16 cellular contexts compared by ENCODE assay signal in genomic region chr1:170221031-170221430, GRCh38.
DNase-seq lines count a peak whose midpoint lies in the region; ATAC-seq and TF ChIP-seq lines count a peak whose summit lies in the region.
"Had no signal": no experiment of that assay in that cellular context is flagged by ENCODE, and none has a peak within 500 bp of the region (broad histone marks: within the 10 kb centered on the region; RNA-seq: fewer than 3 reads in every experiment).

No MANE protein-coding gene starts in this region.

- H3K4me3 ChIP-seq in GM23248 (no peak overlapping the region), fibroblast of pulmonary artery (replicated peaks; ENCODE audit: low read depth, low read length) (no peak overlapping the region), lung (no peak overlapping the region), testis (no peak overlapping the region)
- H3K4me3 ChIP-seq: HAP-1, prostate gland had no signal

- intact Hi-C loops in testis (cut with DNase I; ENCODE audit: low total_unique reads): no loop called here

- H3K9me3 ChIP-seq in GM23248 (ENCODE audit: low read depth): no peaks in the 10 kb centered on the region
- H3K9me3 ChIP-seq in lung (ENCODE audit: control insufficient read depth in 2 of 2, insufficient read depth in 1 of 2, low read length in 1 of 2): no peaks in the 10 kb centered on the region
- no peaks in the 10 kb centered on the region for H3K9me3 ChIP-seq in testis
- H3K9me3 ChIP-seq: HAP-1, prostate gland had no signal

- H3K27me3 ChIP-seq in GM23248 (replicated peaks; ENCODE audit: insufficient read depth) (no peaks in the 10 kb centered on the region), lung (ENCODE audit: control insufficient read depth, insufficient read depth) (no peaks in the 10 kb centered on the region), testis (no peaks in the 10 kb centered on the region)

- 3 to 11% methylated on average over 2 of the region's 2 CpGs for WGBS in GM23248 (ENCODE audit: low coverage in 1 of 2, low lambda C conversion rate in 2 of 2, missing lambda C conversion rate in 2 of 2), 2 experiments
- WGBS in lung, 2 donors: 71 to 75% methylated on average over 2 of the region's 2 CpGs
- WGBS in testis, 2 donors: 35 to 50% methylated on average over 2 of the region's 2 CpGs

- no peak overlapping the region for H3K27ac Mint-ChIP-seq in stimulated activated effector memory CD8-positive, alpha-beta T cell treated with anti-CD3 and anti-CD28 coated beads, Interleukin-12 subunit alpha, Interleukin-12 subunit beta, amount 100 ng/mL, for 72 hours
- H3K27ac Mint-ChIP-seq: T-helper 2 cell treated with Interferon-gamma antibody and Interleukin-4, amounts not matched to agents 5 μg/mL and 100 μg/mL, for 36 hours had no signal

- in situ Hi-C loops in GM23248 (cut with MboI): no loop called here

- H3K9ac ChIP-seq in GM23248: no peak overlapping the region

- H2AFZ ChIP-seq in GM23248: no peak overlapping the region

- H3K36me3 Mint-ChIP-seq in stimulated activated effector memory CD8-positive, alpha-beta T cell treated with anti-CD3 and anti-CD28 coated beads, Interleukin-12 subunit alpha, Interleukin-12 subunit beta, amount 100 ng/mL, for 72 hours: no peaks in the 10 kb centered on the region

- TF ChIP-seq POLR2A in testis (IDR thresholded peaks at IDR 0.05) (no peak), erythroblast (IDR thresholded peaks at IDR 0.05; ENCODE audit: low read length) (no peak)

- no peak overlapping the region for H3K27ac ChIP-seq in GM23248
- H3K27ac ChIP-seq in lung (ENCODE audit: low read depth in 1 of 2, low read length in 1 of 2): no peak overlapping the region
- H3K27ac ChIP-seq in testis: peak overlapping the region in 1 of 2 donors; percentile 38
- H3K27ac ChIP-seq: prostate gland had no signal

- ATAC-seq in lung (ENCODE audit: insufficient read depth, low FRiP score): peak; percentile 19
- ATAC-seq in GM21786 (IDR thresholded peaks at IDR 0.05; ENCODE audit: unreplicated experiment): no peak
- no peak for ATAC-seq in stimulated activated effector memory CD8-positive, alpha-beta T cell treated with anti-CD3 and anti-CD28 coated beads, Interleukin-12 subunit alpha, Interleukin-12 subunit beta, amount 100 ng/mL, for 72 hours

- H3K4me2 ChIP-seq in GM23248 (ENCODE audit: unreplicated experiment): no peak overlapping the region

- no peaks in the 10 kb centered on the region for H3K79me2 ChIP-seq in GM23248 (ENCODE audit: insufficient read depth)

- no peaks in the 10 kb centered on the region for H3K4me1 Mint-ChIP-seq in stimulated activated effector memory CD8-positive, alpha-beta T cell treated with anti-CD3 and anti-CD28 coated beads, Interleukin-12 subunit alpha, Interleukin-12 subunit beta, amount 100 ng/mL, for 72 hours

- DNase-seq in GM23248: peak; percentile 57
- peak; percentile 65 for DNase-seq in fibroblast of pulmonary artery (ENCODE audit: low read depth)
- no peak for DNase-seq in lung (ENCODE audit: low spot score)
- peak; percentile 66 for DNase-seq in testis
- no peak for DNase-seq in hippocampal formation (lab: John Stamatoyannopoulos, UW)
- DNase-seq in erythroblast (lab: John Stamatoyannopoulos, UW): no peak
- DNase-seq in stimulated activated effector memory CD8-positive, alpha-beta T cell treated with anti-CD3 and anti-CD28 coated beads, Interleukin-12 subunit alpha, Interleukin-12 subunit beta, amount 100 ng/mL, for 72 hours (ENCODE audit: low spot score in 2 of 2): no peak
- DNase-seq: activated CD4-positive, CD25-positive, alpha-beta regulatory T cell treated with anti-CD3 and anti-CD28 coated beads, Interleukin-2, amount 50 U/mL, for 72 hours; anterior cingulate cortex; kidney; NCI-H1417 treated with DMSO at 0.1 percent for 48 hours; NK-92 treated with Interleukin-12 subunit alpha and Interleukin-12 subunit beta, amount 100 ng/mL, for 24 hours had no signal

- no peak overlapping the region for H3K4me3 Mint-ChIP-seq in stimulated activated effector memory CD8-positive, alpha-beta T cell treated with anti-CD3 and anti-CD28 coated beads, Interleukin-12 subunit alpha, Interleukin-12 subunit beta, amount 100 ng/mL, for 72 hours
- H3K4me3 Mint-ChIP-seq: T-helper 2 cell treated with Interferon-gamma antibody and Interleukin-4, amounts not matched to agents 5 μg/mL and 100 μg/mL, for 36 hours had no signal

- H3K9me2 ChIP-seq in GM23248 (ENCODE audit: insufficient read depth): no peaks in the 10 kb centered on the region

- H3F3A ChIP-seq in GM23248 (ENCODE audit: insufficient read depth): no peaks in the 10 kb centered on the region

- no peaks in the 10 kb centered on the region for H4K20me1 ChIP-seq in GM23248 (ENCODE audit: insufficient read depth)

- TF ChIP-seq CTCF in fibroblast of pulmonary artery (IDR thresholded peaks at IDR 0.05; ENCODE audit: low read length, missing control alignments): no peak
- TF ChIP-seq CTCF in lung (IDR thresholded peaks at IDR 0.05; ENCODE audit: control extremely low read depth, extremely low read depth): no peak
- no peak for TF ChIP-seq CTCF in testis (IDR thresholded peaks at IDR 0.05)

- H3K4me1 ChIP-seq in GM23248 (ENCODE audit: insufficient read depth) (no peaks in the 10 kb centered on the region; the same call in 1 of the 2 replicates), lung (ENCODE audit: control insufficient read depth in 2 of 2, insufficient read depth in 2 of 2, low read length in 2 of 2) (peaks cover 0 to 3% of the 10 kb centered on the region in 2 donors), testis (no peaks in the 10 kb centered on the region)
- H3K4me1 ChIP-seq: prostate gland had no signal

- H3K9me3 Mint-ChIP-seq in stimulated activated effector memory CD8-positive, alpha-beta T cell treated with anti-CD3 and anti-CD28 coated beads, Interleukin-12 subunit alpha, Interleukin-12 subunit beta, amount 100 ng/mL, for 72 hours: no peaks in the 10 kb centered on the region
- H3K9me3 Mint-ChIP-seq: T-helper 2 cell treated with Interferon-gamma antibody and Interleukin-4, amounts not matched to agents 5 μg/mL and 100 μg/mL, for 36 hours had no signal

- H3K36me3 ChIP-seq in GM23248 (ENCODE audit: low read depth) (no peaks in the 10 kb centered on the region), lung (ENCODE audit: control insufficient read depth in 2 of 2, insufficient read depth in 2 of 2, low read length in 2 of 2) (no peaks in the 10 kb centered on the region), testis (ENCODE audit: low read depth, missing control alignments) (no peaks in the 10 kb centered on the region)
- H3K36me3 ChIP-seq: HAP-1, prostate gland had no signal

Comparison
In these comparisons a context has a peak if more than half of its experiments do, and no peak if none do; other contexts are left out.
1. DNase-seq: peak in GM23248 (single experiment), fibroblast of pulmonary artery (single experiment) and testis (single experiment); none in lung (single experiment), hippocampal formation (0 of 2), erythroblast (0 of 2) and stimulated activated effector memory CD8-positive, alpha-beta T cell treated with anti-CD3 and anti-CD28 coated beads, Interleukin-12 subunit alpha, Interleukin-12 subunit beta, amount 100 ng/mL, for 72 hours (0 of 2).